29 cellular contexts compared by ENCODE assay signal in the genomic region with DNA sequence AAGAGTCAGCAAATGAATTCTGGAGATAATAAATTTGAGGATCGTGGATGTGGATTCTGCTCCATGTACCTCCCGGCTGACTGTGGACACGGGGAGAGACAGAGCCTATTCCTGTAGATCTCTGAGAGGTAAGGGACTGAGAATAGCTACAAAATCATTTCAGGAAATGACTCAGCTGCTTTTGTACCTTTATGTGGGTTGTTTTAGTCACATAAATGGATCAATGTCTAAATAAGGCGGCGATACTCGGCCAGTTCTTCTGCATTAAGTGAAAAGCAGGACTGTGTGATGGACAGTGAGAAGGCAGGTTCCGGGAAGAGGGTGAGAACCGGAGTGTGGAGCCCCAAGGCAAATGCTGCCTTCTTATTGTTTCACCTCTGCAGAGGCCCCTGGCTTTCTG.
A peak's percentile ranks its signal among the peaks of the same experiment; 100 is the strongest.
DNase-seq lines count a peak whose midpoint lies in the region; ATAC-seq, FAIRE-seq and TF ChIP-seq lines count a peak whose summit lies in the region.
"Had no signal": no experiment of that assay in that cellular context is flagged by ENCODE, and none has a peak within 500 bp of the region (broad histone marks: within the 10 kb centered on the region; RNA-seq: fewer than 3 reads in every experiment).

No MANE protein-coding gene starts in this region.

- H3K27ac ChIP-seq in GM12878 (ENCODE audit: control insufficient read depth, insufficient read depth), result no peak overlapping the region
- H3K27ac ChIP-seq: BLaER1 treated with 17β-estradiol and CSF1 and Interleukin-3, amounts not matched to agents 10 nM and 100 nM; parathyroid adenoma; RWPE1; thoracic aorta had no signal

- CTCF ChIA-PET in GM12878 (lab: Yijun Ruan, JAX), result no interaction called here
- CTCF ChIA-PET in activated CD8-positive, alpha-beta memory T cell treated with anti-CD3 and anti-CD28 coated beads, Interleukin-2, amount 10 ng/mL, durations not matched to agents 7 days and 5 days (lab: Charles Lee), result no interaction called here

- no TSS peak for BruUV-seq in GM12878 (replicated peaks; lab: Mats Ljungman, UMichigan)

- DNase-seq in A172 (ENCODE audit: low spot score) (peak; percentile 36), GM12878 (ENCODE audit: low read depth, low spot score) (no peak), T-helper 1 cell (no peak), NCI-H748 (lab: John Stamatoyannopoulos, UW; ENCODE audit: unreplicated experiment) (no peak), NCI-H1436 (lab: John Stamatoyannopoulos, UW) (no peak)
- DNase-seq in activated CD8-positive, alpha-beta memory T cell treated with anti-CD3 and anti-CD28 coated beads, Interleukin-2, amount 10 ng/mL, durations not matched to agents 7 days and 5 days, result no peak
- DNase-seq: ACHN; activated CD4-positive, alpha-beta memory T cell treated with anti-CD3 and anti-CD28 coated beads, Interleukin-2, amount 10 ng/mL, durations not matched to agents 7 days and 5 days; activated CD4-positive, CD25-positive, alpha-beta regulatory T cell; activated naive CD4-positive, alpha-beta T cell treated with anti-CD3 and anti-CD28 coated beads, Interleukin-2, amount 50 U/mL, for 16 hours; activated T-cell treated with anti-CD3 and anti-CD28 coated beads, Interleukin-2, amount 50 U/mL, for 24 hours; anterior cingulate cortex; effector memory CD4-positive, alpha-beta T cell; HFFc6; Karpas-422; NCI-H1105; NCI-H524; T1000 had no signal

- H3K4me2 ChIP-seq in GM12878 (ENCODE audit: control insufficient read depth, insufficient read depth), result no peak overlapping the region
- H3K4me2 ChIP-seq: BLaER1 treated with 17β-estradiol and CSF1 and Interleukin-3, amounts not matched to agents 10 nM and 100 nM had no signal

- peak; percentile 65 for ATAC-seq in GM19351 (IDR thresholded peaks at IDR 0.05; ENCODE audit: unreplicated experiment)
- peak; percentile 84 for ATAC-seq in HG03442 (IDR thresholded peaks at IDR 0.05; ENCODE audit: unreplicated experiment)
- ATAC-seq in GM12878, result peak; percentile 73
- no peak for ATAC-seq in activated CD8-positive, alpha-beta memory T cell treated with anti-CD3 and anti-CD28 coated beads, Interleukin-2, amount 10 ng/mL, durations not matched to agents 7 days and 5 days
- ATAC-seq: natural killer cell treated with Interleukin-12 subunit alpha and Interleukin-12 subunit beta and Interleukin-15 and Interleukin-18, amount 100 ng/mL, for 72 hours; sciatic nerve; SK-N-SH treated with all-trans-retinoic acid at 6 μM for 48 hours had no signal

- no peak for TF ChIP-seq RAD21 in GM12878 (IDR thresholded peaks at IDR 0.05; ENCODE audit: insufficient read depth, low read depth, low read length)

- no peaks in the 10 kb centered on the region for H3K36me3 Mint-ChIP-seq in activated CD8-positive, alpha-beta memory T cell treated with anti-CD3 and anti-CD28 coated beads, Interleukin-2, amount 10 ng/mL, durations not matched to agents 7 days and 5 days
- H3K36me3 Mint-ChIP-seq: mesothelial cell of epicardium; natural killer cell treated with Interleukin-12 subunit alpha and Interleukin-12 subunit beta and Interleukin-15 and Interleukin-18, amount 100 ng/mL, for 72 hours had no signal

- no peaks in the 10 kb centered on the region for H3K9me3 ChIP-seq in GM12878 (replicated peaks; ENCODE audit: control insufficient read depth, insufficient read depth, low read length)
- H3K9me3 ChIP-seq: thoracic aorta had no signal

- intact Hi-C loops in GM12878 (cut with micrococcal nuclease; ENCODE audit: unreplicated experiment), result no loop called here

- H3K27me3 ChIP-seq in GM12878 (replicated peaks in 1 of 2; ENCODE audit: control insufficient read depth in 2 of 2, insufficient read depth in 2 of 2, low read length in 1 of 2), result no peaks in the 10 kb centered on the region
- H3K27me3 ChIP-seq: BLaER1 treated with 17β-estradiol and CSF1 and Interleukin-3, amounts not matched to agents 10 nM and 100 nM had no signal

- no peaks in the 10 kb centered on the region for H3K79me2 ChIP-seq in GM12878 (ENCODE audit: control insufficient read depth, insufficient read depth, low read length)
- H3K79me2 ChIP-seq: parathyroid adenoma had no signal

- no peaks in the 10 kb centered on the region for H3K36me3 ChIP-seq in GM12878 (ENCODE audit: control insufficient read depth in 2 of 2, insufficient read depth in 2 of 2, low read length in 1 of 2)
- H3K36me3 ChIP-seq: BLaER1 treated with 17β-estradiol and CSF1 and Interleukin-3, amounts not matched to agents 10 nM and 100 nM; thoracic aorta had no signal

- H3K27me3 Mint-ChIP-seq in activated CD8-positive, alpha-beta memory T cell treated with anti-CD3 and anti-CD28 coated beads, Interleukin-2, amount 10 ng/mL, durations not matched to agents 7 days and 5 days, result no peaks in the 10 kb centered on the region
- H3K27me3 Mint-ChIP-seq: natural killer cell treated with Interleukin-12 subunit alpha and Interleukin-12 subunit beta and Interleukin-15 and Interleukin-18, amount 100 ng/mL, for 72 hours had no signal

- H4K20me1 ChIP-seq in GM12878 (ENCODE audit: control insufficient read depth, insufficient read depth), result no peaks in the 10 kb centered on the region
- H4K20me1 ChIP-seq: BLaER1 treated with 17β-estradiol and CSF1 and Interleukin-3, amounts not matched to agents 10 nM and 100 nM had no signal

- RAD21 ChIA-PET in GM12878 (lab: Charles Lee; ENCODE audit: unreplicated experiment), result no interaction called here

- no peak overlapping the region for H3K27ac Mint-ChIP-seq in activated CD8-positive, alpha-beta memory T cell treated with anti-CD3 and anti-CD28 coated beads, Interleukin-2, amount 10 ng/mL, durations not matched to agents 7 days and 5 days
- H3K27ac Mint-ChIP-seq: activated CD4-positive, alpha-beta memory T cell treated with anti-CD3 and anti-CD28 coated beads, Interleukin-2, amount 10 ng/mL, durations not matched to agents 7 days and 5 days; activated T-cell treated with anti-CD3 and anti-CD28 coated beads, Interleukin-2, amount 50 U/mL, for 24 hours; HFFc6; mesothelial cell of epicardium; natural killer cell treated with Interleukin-12 subunit alpha and Interleukin-12 subunit beta and Interleukin-15 and Interleukin-18, amount 100 ng/mL, for 72 hours had no signal

- WGBS in GM12878 (ENCODE audit: insufficient coverage, insufficient replicate concordance, low lambda C conversion rate, missing lambda C conversion rate), result 22% methylated on average over 7 of the region's 8 CpGs

- TF ChIP-seq CTCF in GM12878 (IDR thresholded peaks at IDR 0.05 in 2 of 3, conservative IDR thresholded peaks at IDR 0.05 in 1 of 3; ENCODE audit: control insufficient read depth in 2 of 3, extremely low read depth in 1 of 3, insufficient read depth in 1 of 3, low read depth in 3 of 3, low read length in 3 of 3), result no peak

- H3K9ac ChIP-seq in GM12878 (ENCODE audit: control insufficient read depth, insufficient read depth, low read length), result no peak overlapping the region
- H3K9ac ChIP-seq: BLaER1 treated with 17β-estradiol and CSF1 and Interleukin-3, amounts not matched to agents 10 nM and 100 nM; parathyroid adenoma had no signal

- peaks cover 1% of the 10 kb centered on the region for H3K4me1 Mint-ChIP-seq in activated CD8-positive, alpha-beta memory T cell treated with anti-CD3 and anti-CD28 coated beads, Interleukin-2, amount 10 ng/mL, durations not matched to agents 7 days and 5 days
- H3K4me1 Mint-ChIP-seq: activated CD4-positive, alpha-beta memory T cell treated with anti-CD3 and anti-CD28 coated beads, Interleukin-2, amount 10 ng/mL, durations not matched to agents 7 days and 5 days had no signal

- no peaks in the 10 kb centered on the region for H3K4me1 ChIP-seq in GM12878 (ENCODE audit: control insufficient read depth, insufficient read depth, low read length)
- H3K4me1 ChIP-seq: parathyroid adenoma had no signal

- peaks cover 2% of the 10 kb centered on the region for H3K9me3 Mint-ChIP-seq in activated CD8-positive, alpha-beta memory T cell treated with anti-CD3 and anti-CD28 coated beads, Interleukin-2, amount 10 ng/mL, durations not matched to agents 7 days and 5 days (ENCODE audit: low read depth)
- H3K9me3 Mint-ChIP-seq: activated CD4-positive, alpha-beta memory T cell treated with anti-CD3 and anti-CD28 coated beads, Interleukin-2, amount 10 ng/mL, durations not matched to agents 7 days and 5 days; activated T-cell treated with anti-CD3 and anti-CD28 coated beads, Interleukin-2, amount 50 U/mL, for 24 hours; HFFc6; natural killer cell treated with Interleukin-12 subunit alpha and Interleukin-12 subunit beta and Interleukin-15 and Interleukin-18, amount 100 ng/mL, for 72 hours had no signal

- SMC1A ChIA-PET in GM12878 (lab: Charles Lee; ENCODE audit: uncharacterized antibody, unreplicated experiment), result interaction anchor here (1.1 kb wide), 1 partner anchor 326 kb away, joined by 4 read pairs; no protein-coding TSS in a partner anchor

- H3K4me3 ChIP-seq in GM12878, result no peak overlapping the region
- H3K4me3 ChIP-seq: BLaER1 treated with 17β-estradiol and CSF1 and Interleukin-3, amounts not matched to agents 10 nM and 100 nM; thoracic aorta had no signal

- in situ Hi-C loops in GM12878 (cut with MboI), result no loop called here

- TF ChIP-seq EP300 in GM12878 (IDR thresholded peaks at IDR 0.05; ENCODE audit: borderline replicate concordance in 1 of 2, control insufficient read depth in 1 of 2, low read depth in 2 of 2, low read length in 2 of 2), result no peak

- no peak overlapping the region for H2AFZ ChIP-seq in GM12878 (ENCODE audit: control insufficient read depth, low read depth, low read length)
- H2AFZ ChIP-seq: parathyroid adenoma had no signal

- no peak overlapping the region for H3K4me3 Mint-ChIP-seq in activated CD8-positive, alpha-beta memory T cell treated with anti-CD3 and anti-CD28 coated beads, Interleukin-2, amount 10 ng/mL, durations not matched to agents 7 days and 5 days
- H3K4me3 Mint-ChIP-seq: activated CD4-positive, alpha-beta memory T cell treated with anti-CD3 and anti-CD28 coated beads, Interleukin-2, amount 10 ng/mL, durations not matched to agents 7 days and 5 days; activated T-cell treated with anti-CD3 and anti-CD28 coated beads, Interleukin-2, amount 50 U/mL, for 24 hours; HFFc6; mesothelial cell of epicardium; natural killer cell treated with Interleukin-12 subunit alpha and Interleukin-12 subunit beta and Interleukin-15 and Interleukin-18, amount 100 ng/mL, for 72 hours had no signal

- FAIRE-seq in GM12878 (lab: Jason Lieb, UNC), result no peak
- FAIRE-seq: G401.6 had no signal

- no peak for TF ChIP-seq POLR2A in GM12878 (IDR thresholded peaks at IDR 0.05; ENCODE audit: low read depth, low read length)

- POLR2A ChIA-PET in GM12878 (lab: Charles Lee), result no interaction called here

TF ChIP-seq in GM12878, 131 proteins besides CTCF, POLR2A, EP300 and RAD21 (continues in another document):
- TF ChIP-seq, protein P1, sequence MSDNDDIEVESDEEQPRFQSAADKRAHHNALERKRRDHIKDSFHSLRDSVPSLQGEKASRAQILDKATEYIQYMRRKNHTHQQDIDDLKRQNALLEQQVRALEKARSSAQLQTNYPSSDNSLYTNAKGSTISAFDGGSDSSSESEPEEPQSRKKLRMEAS (IDR thresholded peaks at IDR 0.05; ENCODE audit: low read depth, low read length), result no peak
